In the genomic region with DNA sequence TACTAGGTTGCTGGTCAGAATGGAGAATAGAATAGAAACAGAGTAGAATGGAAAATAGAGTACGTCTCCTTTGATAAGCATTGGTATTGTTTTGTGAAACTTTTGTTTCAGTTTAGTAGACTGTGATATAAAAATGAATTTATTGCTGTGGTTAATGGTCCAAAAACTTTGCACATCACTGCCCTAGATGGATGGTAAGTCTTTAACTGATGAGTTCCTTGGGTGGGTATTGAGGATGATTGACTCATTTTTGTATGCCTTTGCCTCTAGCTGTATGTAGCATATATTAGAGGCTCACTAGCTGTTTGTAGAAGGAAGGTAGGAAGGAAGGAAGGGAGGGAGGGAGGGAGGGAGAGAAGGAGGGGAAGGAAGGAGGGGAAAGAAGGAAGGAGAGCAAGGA, we compare ENCODE assay signal across 25 cellular contexts. TPM values are rescaled to one million over a fixed set of nuclear protein-coding genes. Genes with fewer than 3 reads are reported as not detected.
DNase-seq lines count a peak whose midpoint lies in the region; ATAC-seq and TF ChIP-seq lines count a peak whose summit lies in the region.
"Had no signal": no experiment of that assay in that cellular context is flagged by ENCODE, and none has a peak within 500 bp of the region (broad histone marks: within the 10 kb centered on the region; RNA-seq: fewer than 3 reads in every experiment).

No MANE protein-coding gene starts in this region.

- H3K27me3 ChIP-seq in HCT116 (ENCODE audit: insufficient read depth, low read length) (no peaks in the 10 kb centered on the region), osteoblast (ENCODE audit: insufficient read depth, low read length) (no peaks in the 10 kb centered on the region)
- H3K27me3 ChIP-seq: BLaER1 treated with 17β-estradiol and CSF1 and Interleukin-3, amounts not matched to agents 10 nM and 100 nM; cardiac muscle cell; esophagus squamous epithelium; SJCRH30 had no signal

- CTCF ChIA-PET in HCT116 (lab: Charles Lee): no interaction called here

- BruUV-seq in HCT116 (replicated peaks; lab: Mats Ljungman, UMichigan): no TSS peak

- H3K4me3 ChIP-seq in HCT116 (replicated peaks in 1 of 2; ENCODE audit: low read depth in 1 of 2, low read length in 2 of 2) (peak overlapping the region in 1 of 2 experiments; percentile 39; a peak in 2 of 4 replicates), osteoblast (ENCODE audit: insufficient read depth, low read length) (no peak overlapping the region)
- H3K4me3 ChIP-seq: BLaER1 treated with 17β-estradiol and CSF1 and Interleukin-3, amounts not matched to agents 10 nM and 100 nM; cardiac muscle cell; esophagus squamous epithelium; GM12878; prostate gland; SJCRH30 had no signal

- H3K27ac ChIP-seq in HCT116 (ENCODE audit: low read depth, low read length) (peak overlapping the region; percentile 21; the same call in 1 of the 2 replicates), osteoblast (ENCODE audit: low read depth, low read length) (no peak overlapping the region)
- H3K27ac ChIP-seq: BLaER1 treated with 17β-estradiol and CSF1 and Interleukin-3, amounts not matched to agents 10 nM and 100 nM; cardiac muscle cell; esophagus squamous epithelium; HL-60; SJCRH30 had no signal

- peaks cover 12% of the 10 kb centered on the region for H3K27me3 Mint-ChIP-seq in activated T-cell treated with anti-CD3 and anti-CD28 coated beads, Interleukin-2, amount 50 U/mL, for 4 hours (ENCODE audit: low read depth)
- H3K27me3 Mint-ChIP-seq in activated naive CD8-positive, alpha-beta T cell treated with anti-CD3 and anti-CD28 coated beads, Interleukin-2, amount 50 U/mL, for 24 hours: peaks cover 5% of the 10 kb centered on the region
- peaks cover 8 to 16% of the 10 kb centered on the region in 2 donors for H3K27me3 Mint-ChIP-seq in stimulated activated naive B cell treated with anti-CD40 and anti-IgM and Interleukin-4, amounts not matched to agents 10 μg/mL and 1 μg/mL and 100 μg/mL, for 72 hours
- H3K27me3 Mint-ChIP-seq: activated CD8-positive, alpha-beta memory T cell treated with anti-CD3 and anti-CD28 coated beads, Interleukin-2, amount 10 ng/mL, durations not matched to agents 7 days and 5 days had no signal

- no peak for TF ChIP-seq RAD21 in HCT116 (IDR thresholded peaks at IDR 0.05; ENCODE audit: low read depth)

- H3K9ac ChIP-seq in HCT116 (ENCODE audit: low read length): no peak overlapping the region
- H3K9ac ChIP-seq: BLaER1 treated with 17β-estradiol and CSF1 and Interleukin-3, amounts not matched to agents 10 nM and 100 nM had no signal

- H3K4me3 Mint-ChIP-seq in activated T-cell treated with anti-CD3 and anti-CD28 coated beads, Interleukin-2, amount 50 U/mL, for 4 hours: no peak overlapping the region
- peak overlapping the region; percentile 33 for H3K4me3 Mint-ChIP-seq in activated naive CD8-positive, alpha-beta T cell treated with anti-CD3 and anti-CD28 coated beads, Interleukin-2, amount 50 U/mL, for 24 hours
- no peak overlapping the region for H3K4me3 Mint-ChIP-seq in stimulated activated naive B cell treated with anti-CD40 and anti-IgM and Interleukin-4, amounts not matched to agents 10 μg/mL and 1 μg/mL and 100 μg/mL, for 72 hours
- H3K4me3 Mint-ChIP-seq: activated CD8-positive, alpha-beta memory T cell treated with anti-CD3 and anti-CD28 coated beads, Interleukin-2, amount 10 ng/mL, durations not matched to agents 7 days and 5 days; endodermal cell had no signal

- no peaks in the 10 kb centered on the region for H4K20me1 ChIP-seq in HCT116 (ENCODE audit: insufficient read depth)
- H4K20me1 ChIP-seq in osteoblast (ENCODE audit: insufficient read depth, low read length): no peaks in the 10 kb centered on the region

- POLR2A ChIA-PET in HCT116 (lab: Charles Lee): interaction anchor here (1.2 kb wide), 1 partner anchor 49 kb away, joined by 8 read pairs; no protein-coding TSS in a partner anchor

- H3K79me2 ChIP-seq in HCT116 (ENCODE audit: insufficient read depth, low read length) (no peaks in the 10 kb centered on the region), osteoblast (ENCODE audit: insufficient read depth, low read length) (no peaks in the 10 kb centered on the region)

- RAD21 ChIA-PET in HCT116 (lab: Charles Lee; ENCODE audit: low non-redundant PET in 1 of 2, low total read pairs in 2 of 2, uncharacterized antibody in 2 of 2, unreplicated experiment in 2 of 2): no interaction called here

- peak overlapping the region; percentile 91 for H3K27ac Mint-ChIP-seq in activated naive CD8-positive, alpha-beta T cell treated with anti-CD3 and anti-CD28 coated beads, Interleukin-2, amount 50 U/mL, for 24 hours
- peak overlapping the region; percentile 72 for H3K27ac Mint-ChIP-seq in stimulated activated naive B cell treated with anti-CD40 and anti-IgM and Interleukin-4, amounts not matched to agents 10 μg/mL and 1 μg/mL and 100 μg/mL, for 72 hours
- H3K27ac Mint-ChIP-seq: activated CD8-positive, alpha-beta memory T cell treated with anti-CD3 and anti-CD28 coated beads, Interleukin-2, amount 10 ng/mL, durations not matched to agents 7 days and 5 days; endodermal cell had no signal

- H3K4me1 ChIP-seq in HCT116 (ENCODE audit: control insufficient read depth in 1 of 2, insufficient read depth in 2 of 2, low read length in 2 of 2) (peaks cover 18 to 37% of the 10 kb centered on the region in 2 experiments), osteoblast (ENCODE audit: insufficient read depth, low read length) (no peaks in the 10 kb centered on the region)
- H3K4me1 ChIP-seq: SJCRH30 had no signal

- TF ChIP-seq POLR2A in HCT116 (IDR thresholded peaks at IDR 0.05; ENCODE audit: borderline replicate concordance, extremely low read depth, insufficient read depth, insufficient read length): no peak

- H3K9me3 Mint-ChIP-seq in activated T-cell treated with anti-CD3 and anti-CD28 coated beads, Interleukin-2, amount 50 U/mL, for 4 hours: no peaks in the 10 kb centered on the region
- peaks cover 3% of the 10 kb centered on the region for H3K9me3 Mint-ChIP-seq in activated naive CD8-positive, alpha-beta T cell treated with anti-CD3 and anti-CD28 coated beads, Interleukin-2, amount 50 U/mL, for 24 hours
- H3K9me3 Mint-ChIP-seq in stimulated activated naive B cell treated with anti-CD40 and anti-IgM and Interleukin-4, amounts not matched to agents 10 μg/mL and 1 μg/mL and 100 μg/mL, for 72 hours: peaks cover 0 to 2% of the 10 kb centered on the region in 2 donors
- H3K9me3 Mint-ChIP-seq: endodermal cell had no signal

- H2AFZ ChIP-seq in HCT116 (ENCODE audit: low read depth, low read length, poor library complexity, severe bottlenecking) (no peak overlapping the region), osteoblast (ENCODE audit: low read length) (no peak overlapping the region)

- H3K36me3 ChIP-seq in HCT116 (ENCODE audit: control insufficient read depth in 1 of 2, insufficient read depth in 2 of 2, low read length in 2 of 2): no peaks in the 10 kb centered on the region
- no peaks in the 10 kb centered on the region for H3K36me3 ChIP-seq in osteoblast (ENCODE audit: insufficient read depth, low read length)
- H3K36me3 ChIP-seq: BLaER1 treated with 17β-estradiol and CSF1 and Interleukin-3, amounts not matched to agents 10 nM and 100 nM; cardiac muscle cell; esophagus squamous epithelium; prostate gland; SJCRH30 had no signal

- peak; percentile 61 to 64 for ATAC-seq in activated T-cell treated with anti-CD3 and anti-CD28 coated beads, Interleukin-2, amount 50 U/mL, for 4 hours
- no peak for ATAC-seq in HCT116
- peak; percentile 42 for ATAC-seq in activated naive CD8-positive, alpha-beta T cell treated with anti-CD3 and anti-CD28 coated beads, Interleukin-2, amount 50 U/mL, for 24 hours
- ATAC-seq in stimulated activated naive B cell treated with anti-CD40 and anti-IgM and Interleukin-4, amounts not matched to agents 10 μg/mL and 1 μg/mL and 100 μg/mL, for 72 hours (replicated peaks): no peak
- ATAC-seq: GM12878, HepG2 had no signal

- intact Hi-C loops in HCT116 (cut with micrococcal nuclease): no loop called here

- H3K4me1 Mint-ChIP-seq in activated T-cell treated with anti-CD3 and anti-CD28 coated beads, Interleukin-2, amount 50 U/mL, for 4 hours (ENCODE audit: low read depth): peaks cover 32% of the 10 kb centered on the region
- peaks cover 37% of the 10 kb centered on the region for H3K4me1 Mint-ChIP-seq in activated naive CD8-positive, alpha-beta T cell treated with anti-CD3 and anti-CD28 coated beads, Interleukin-2, amount 50 U/mL, for 24 hours
- H3K4me1 Mint-ChIP-seq in stimulated activated naive B cell treated with anti-CD40 and anti-IgM and Interleukin-4, amounts not matched to agents 10 μg/mL and 1 μg/mL and 100 μg/mL, for 72 hours: peaks cover 41 to 68% of the 10 kb centered on the region in 2 donors

- no peaks in the 10 kb centered on the region for H3K9me3 ChIP-seq in HCT116 (ENCODE audit: control insufficient read depth in 1 of 2, insufficient read depth in 1 of 2, low read depth in 1 of 2, low read length in 2 of 2)
- H3K9me3 ChIP-seq in osteoblast (ENCODE audit: low read depth, low read length): no peaks in the 10 kb centered on the region
- H3K9me3 ChIP-seq: esophagus squamous epithelium, prostate gland, SJCRH30 had no signal

- TF ChIP-seq CTCF in HCT116 (IDR thresholded peaks at IDR 0.05 in 2 of 3, conservative IDR thresholded peaks at IDR 0.05 in 1 of 3; ENCODE audit: borderline replicate concordance in 1 of 3, insufficient read depth in 1 of 3, low read depth in 2 of 3, low read length in 2 of 3) (no peak), osteoblast (IDR thresholded peaks at IDR 0.05; ENCODE audit: extremely low read depth, low read depth, low read length) (no peak)

- DNase-seq in activated T-cell treated with anti-CD3 and anti-CD28 coated beads, Interleukin-2, amount 50 U/mL, for 4 hours: no peak
- DNase-seq in activated T-cell treated with anti-CD3 and anti-CD28 coated beads, Interleukin-2, amount 50 U/mL, for 1 hour: no peak
- no peak for DNase-seq in HCT116 (ENCODE audit: low read depth, low spot score)
- DNase-seq in activated naive CD8-positive, alpha-beta T cell treated with anti-CD3 and anti-CD28 coated beads, Interleukin-2, amount 50 U/mL, for 24 hours: no peak
- no peak for DNase-seq in stimulated activated naive B cell treated with anti-CD40 and anti-IgM and Interleukin-4, amounts not matched to agents 10 μg/mL and 1 μg/mL and 100 μg/mL, for 72 hours
- DNase-seq in D341Med (ENCODE audit: low spot score): no peak
- no peak for DNase-seq in osteoblast (ENCODE audit: insufficient read length, low spot score, missing footprints)
- DNase-seq in activated CD8-positive, alpha-beta memory T cell treated with anti-CD3 and anti-CD28 coated beads, Interleukin-2, amount 50 U/mL, for 4 hours: no peak
- DNase-seq: activated CD8-positive, alpha-beta memory T cell treated with anti-CD3 and anti-CD28 coated beads, Interleukin-2, amount 10 ng/mL, durations not matched to agents 7 days and 5 days; activated gamma-delta T cell treated with Interleukin-2 at 50 U/mL for 16 hours; aorta; COR-L47; cortex of kidney; endodermal cell; esophagus squamous epithelium; kidney; NCI-H524; SJCRH30; substantia nigra had no signal

- no peaks in the 10 kb centered on the region for H3K9me2 ChIP-seq in HCT116 (ENCODE audit: insufficient read depth)

- no peaks in the 10 kb centered on the region for H3K36me3 Mint-ChIP-seq in activated T-cell treated with anti-CD3 and anti-CD28 coated beads, Interleukin-2, amount 50 U/mL, for 4 hours (ENCODE audit: insufficient read depth)
- H3K36me3 Mint-ChIP-seq in activated naive CD8-positive, alpha-beta T cell treated with anti-CD3 and anti-CD28 coated beads, Interleukin-2, amount 50 U/mL, for 24 hours (ENCODE audit: low read depth): peaks cover 3% of the 10 kb centered on the region
- H3K36me3 Mint-ChIP-seq in stimulated activated naive B cell treated with anti-CD40 and anti-IgM and Interleukin-4, amounts not matched to agents 10 μg/mL and 1 μg/mL and 100 μg/mL, for 72 hours: peaks cover 29 to 37% of the 10 kb centered on the region in 2 donors
- H3K36me3 Mint-ChIP-seq: activated CD8-positive, alpha-beta memory T cell treated with anti-CD3 and anti-CD28 coated beads, Interleukin-2, amount 10 ng/mL, durations not matched to agents 7 days and 5 days had no signal

- H3K4me2 ChIP-seq in HCT116 (ENCODE audit: low read length): peak overlapping the region; percentile 69
- H3K4me2 ChIP-seq in osteoblast (ENCODE audit: insufficient read depth, low read length): no peak overlapping the region
- H3K4me2 ChIP-seq: BLaER1 treated with 17β-estradiol and CSF1 and Interleukin-3, amounts not matched to agents 10 nM and 100 nM had no signal

RNA-seq across cellular contexts. Expression of a gene that starts 48.3 kb away (rescaled TPM):
- 1 to 10 TPM; 5.6 to 6.0 (median 5.7) TPM for total RNA-seq in activated T-cell treated with anti-CD3 and anti-CD28 coated beads, Interleukin-2, amount 50 U/mL, for 4 hours
- total RNA-seq in HCT116 (2021; ENCODE audit: unreplicated experiment): 5.3 TPM
- polyA plus RNA-seq in HCT116 (2012): 1.8 and 2.2 TPM in 2 replicates
- total RNA-seq in osteoblast: 1.4 and 1.8 TPM in 2 replicates

Comparison
In these comparisons a context has a peak if more than half of its experiments do, and no peak if none do; other contexts are left out.
1. ATAC-seq: peak in activated T-cell treated with anti-CD3 and anti-CD28 coated beads, Interleukin-2, amount 50 U/mL, for 4 hours (2 of 2) and activated naive CD8-positive, alpha-beta T cell treated with anti-CD3 and anti-CD28 coated beads, Interleukin-2, amount 50 U/mL, for 24 hours (single experiment); none in HCT116 (single experiment) and stimulated activated naive B cell treated with anti-CD40 and anti-IgM and Interleukin-4, amounts not matched to agents 10 μg/mL and 1 μg/mL and 100 μg/mL, for 72 hours (0 of 2).